8 cellular contexts compared by ENCODE assay signal in the genomic region with DNA sequence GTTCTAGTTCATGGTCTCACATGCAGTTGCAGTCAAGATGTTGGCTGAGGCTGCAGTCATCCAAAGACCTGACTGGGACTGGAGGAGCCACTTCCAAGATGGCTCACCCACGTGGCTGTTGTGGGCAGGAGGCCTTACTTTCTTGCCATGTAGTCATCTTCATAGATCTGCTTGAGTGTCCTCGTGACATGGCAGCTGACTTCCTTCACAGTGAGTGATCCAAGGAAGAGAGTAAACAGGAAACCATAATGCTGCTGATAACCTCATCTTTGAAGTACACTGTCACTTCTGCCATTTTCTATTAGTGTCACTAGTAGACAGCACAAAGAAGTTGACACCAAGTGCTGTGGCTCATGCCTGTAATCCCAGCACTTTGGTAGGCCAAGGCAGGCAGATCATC. TPM values are rescaled to one million over a fixed set of nuclear protein-coding genes. Genes with fewer than 3 reads are reported as not detected.
DNase-seq lines count a peak whose midpoint lies in the region; ATAC-seq and TF ChIP-seq lines count a peak whose summit lies in the region.

No MANE protein-coding gene starts in this region.

- peaks cover 0 to 2% of the 10 kb centered on the region in 2 donors for H3K27me3 Mint-ChIP-seq in natural killer cell (ENCODE audit: low read depth in 2 of 2)

- BruUV-seq in PC-3 (replicated peaks; lab: Mats Ljungman, UMichigan) = no TSS peak

- H2AFZ ChIP-seq in PC-3 (ENCODE audit: low read length) = no peak overlapping the region

- no peaks in the 10 kb centered on the region for H3K9me2 ChIP-seq in PC-3 (replicated peaks; ENCODE audit: low read length)

- CTCF ChIA-PET in PC-3 (lab: Charles Lee) = no interaction called here

- no peak overlapping the region for H3K9ac ChIP-seq in PC-3 (ENCODE audit: low read length)

- no peaks in the 10 kb centered on the region for H3F3A ChIP-seq in PC-3 (ENCODE audit: low read length, unreplicated experiment)

- intact Hi-C loops in natural killer cell (cut with micrococcal nuclease) (loop anchor here (5.0 kb wide), 1 partner anchor 40 kb away; the partner anchor contains the start of gene AKIRIN2), posterior vena cava (cut with DNase I) (no loop called here), PC-3 (cut with micrococcal nuclease) (no loop called here)

- H3K36me3 ChIP-seq in PC-3 (ENCODE audit: low read depth, low read length) = no peaks in the 10 kb centered on the region

- H3K27ac ChIP-seq in PC-3 (ENCODE audit: low read length) = no peak overlapping the region

- no peaks in the 10 kb centered on the region for H4K20me1 ChIP-seq in PC-3 (ENCODE audit: low read length)

- TF ChIP-seq CTCF in natural killer cell (IDR thresholded peaks at IDR 0.05) (no peak), PC-3 (conservative IDR thresholded peaks at IDR 0.05; ENCODE audit: low read depth, low read length) (no peak)

- H3K4me1 Mint-ChIP-seq in natural killer cell = peaks cover 15 to 38% of the 10 kb centered on the region in 2 donors

- H3K4me3 Mint-ChIP-seq in natural killer cell = no peak overlapping the region

- H3K4me3 ChIP-seq in PC-3 (ENCODE audit: low read length) = no peak overlapping the region

- H3K36me3 Mint-ChIP-seq in natural killer cell = no peaks in the 10 kb centered on the region

- H3K4me1 ChIP-seq in PC-3 (ENCODE audit: insufficient read depth, low read length) = no peaks in the 10 kb centered on the region

- H3K4me2 ChIP-seq in PC-3 (ENCODE audit: low read length) = no peak overlapping the region

- no peaks in the 10 kb centered on the region for H3K9me3 Mint-ChIP-seq in natural killer cell

- ATAC-seq in GM18499 (IDR thresholded peaks at IDR 0.05; ENCODE audit: insufficient read depth, unreplicated experiment) (peak; percentile 51), HG02973 (IDR thresholded peaks at IDR 0.05; ENCODE audit: unreplicated experiment) (peak; percentile 80), natural killer cell (peak; percentile 78 to 83 (median 82)), PC-3 (no peak)

- H3K9me3 ChIP-seq in PC-3 (ENCODE audit: low read length) = no peaks in the 10 kb centered on the region

- peak overlapping the region; percentile 25 to 53 for H3K27ac Mint-ChIP-seq in natural killer cell

- POLR2A ChIA-PET in PC-3 (lab: Charles Lee; ENCODE audit: unreplicated experiment) = no interaction called here

- no peaks in the 10 kb centered on the region for H3K27me3 ChIP-seq in PC-3 (ENCODE audit: low read length)

- no peaks in the 10 kb centered on the region for H3K79me2 ChIP-seq in PC-3 (ENCODE audit: low read length)

- DNase-seq in activated CD4-positive, CD25-positive, alpha-beta regulatory T cell treated with anti-CD3 and anti-CD28 coated beads, Interleukin-2, amount 50 U/mL, for 72 hours = peak; percentile 36
- no peak for DNase-seq in natural killer cell
- DNase-seq in posterior vena cava (ENCODE audit: low spot score) = no peak
- DNase-seq in PC-3 = no peak
- no peak for DNase-seq in Kasumi-1 (lab: John Stamatoyannopoulos, UW)
- no peak for DNase-seq in HuH-7 (ENCODE audit: low spot score)

RNA-seq across cellular contexts. Expression of gene AKIRIN2, which starts 40.1 kb away (rescaled TPM):
- total RNA-seq in natural killer cell = 100 to 1,000 TPM; 102 to 156 (median 108) TPM
- 10 to 100 TPM; 32.7 to 38.0 TPM for total RNA-seq in posterior vena cava
- total RNA-seq in PC-3 (2014; rRNA removed) = 15.1 and 21.4 TPM in 2 replicates
